Comparison of ENCODE assay signal across 8 cellular contexts in the genomic region with DNA sequence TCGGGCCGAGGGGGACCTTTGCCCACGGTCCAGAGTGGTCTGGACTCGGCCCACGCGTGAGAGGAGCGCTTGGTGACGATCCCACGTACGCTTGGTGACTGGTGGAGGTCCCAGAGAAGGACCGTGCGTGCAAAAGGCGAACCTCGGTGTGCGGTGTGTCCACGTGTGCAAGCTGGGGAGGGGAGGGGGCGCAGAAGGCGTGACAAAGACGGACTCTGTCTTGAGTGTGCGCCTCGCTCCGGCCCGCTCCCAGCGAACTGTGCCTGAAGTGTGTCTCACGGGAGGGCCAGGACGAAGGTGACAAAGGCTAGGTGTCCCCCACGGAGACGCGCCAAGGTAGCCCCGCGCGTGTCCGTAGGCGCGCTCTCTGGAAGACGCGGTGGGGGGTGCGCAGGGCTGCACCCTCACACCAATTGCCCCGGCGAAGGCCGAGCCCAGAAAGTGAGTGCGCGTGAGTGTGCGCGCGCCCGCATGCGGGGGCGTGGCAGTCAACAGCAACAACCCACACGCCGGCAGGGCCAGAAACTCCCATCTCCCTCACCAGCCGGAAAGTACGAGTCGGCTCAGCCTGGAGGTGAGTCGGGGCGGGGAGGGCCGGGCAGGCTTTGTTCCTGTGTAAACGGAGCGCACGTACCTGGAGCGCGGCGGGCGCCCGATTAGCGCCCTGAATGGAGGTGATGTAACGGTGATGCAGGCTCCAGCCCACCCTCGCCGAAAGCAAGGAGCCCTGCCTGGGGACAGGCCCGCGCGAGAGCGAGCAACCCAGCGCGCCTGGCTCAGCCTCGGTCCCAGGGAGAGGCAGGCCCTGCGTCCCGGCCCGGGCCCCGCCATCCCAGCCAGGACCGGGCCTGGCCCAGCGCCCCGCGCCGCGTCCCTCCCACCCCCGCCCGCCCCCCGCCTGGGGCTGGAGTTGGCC. TPM values are rescaled to one million over a fixed set of nuclear protein-coding genes. Genes with fewer than 3 reads are reported as not detected.
DNase-seq lines count a peak whose midpoint lies in the region; ATAC-seq, FAIRE-seq and TF ChIP-seq lines count a peak whose summit lies in the region.

A gene with protein sequence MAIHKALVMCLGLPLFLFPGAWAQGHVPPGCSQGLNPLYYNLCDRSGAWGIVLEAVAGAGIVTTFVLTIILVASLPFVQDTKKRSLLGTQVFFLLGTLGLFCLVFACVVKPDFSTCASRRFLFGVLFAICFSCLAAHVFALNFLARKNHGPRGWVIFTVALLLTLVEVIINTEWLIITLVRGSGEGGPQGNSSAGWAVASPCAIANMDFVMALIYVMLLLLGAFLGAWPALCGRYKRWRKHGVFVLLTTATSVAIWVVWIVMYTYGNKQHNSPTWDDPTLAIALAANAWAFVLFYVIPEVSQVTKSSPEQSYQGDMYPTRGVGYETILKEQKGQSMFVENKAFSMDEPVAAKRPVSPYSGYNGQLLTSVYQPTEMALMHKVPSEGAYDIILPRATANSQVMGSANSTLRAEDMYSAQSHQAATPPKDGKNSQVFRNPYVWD (plus strand): TSS at position 521 of the 916 bp plus-strand sequence. CDS start 7,689 bp downstream, outside the sequence.

- peak within 1 kb of the TSS; percentile 99 for H3K9ac ChIP-seq in HepG2 (ENCODE audit: insufficient read depth, low read depth, low read length)

- no peak for TF ChIP-seq EP300 in HepG2 (IDR thresholded peaks at IDR 0.05; ENCODE audit: low read depth in 2 of 2, low read length in 2 of 2)
- TF ChIP-seq EP300 in HepG2 (CRISPR knock-in tag; IDR thresholded peaks at IDR 0.05; ENCODE audit: borderline replicate concordance) = 0 out of 2 replicates have a peak, but pooled peaks have one; percentile 50

- POLR2A ChIA-PET in HepG2 (lab: Yijun Ruan, JAX) = interaction anchor here (1.2 to 5.6 kb wide), 8 partner anchors 11 to 442 kb away, joined by 4 to 159 read pairs (median 20); a partner anchor contains a TSS

- H3K4me1 ChIP-seq in HepG2 (ENCODE audit: insufficient read depth, low read length) = peaks cover 69% of the 10 kb centered on the region

- H3K9me3 ChIP-seq in MG63 (no peaks in the 10 kb centered on the region; the same call in 1 of the 2 replicates), HepG2 (ENCODE audit: low read length) (no peaks in the 10 kb centered on the region)

- peak within 1 kb of the TSS; percentile 100 for H3K4me2 ChIP-seq in HepG2 (ENCODE audit: low read depth, low read length)

- H2AFZ ChIP-seq in HepG2 (ENCODE audit: low read length) = no peak within 1 kb of the TSS

- intact Hi-C loops in HepG2 (cut with micrococcal nuclease; ENCODE audit: unreplicated experiment) = no loop called here

- no peaks in the 10 kb centered on the region for H3K36me3 ChIP-seq in MG63
- H3K36me3 ChIP-seq in HepG2 (replicated peaks in 1 of 2; ENCODE audit: control insufficient read depth in 1 of 2, insufficient read depth in 2 of 2, low read length in 2 of 2) = no peaks in the 10 kb centered on the region; a peak in 1 of 5 replicates

- FAIRE-seq in HepG2 (lab: Jason Lieb, UNC) = no peak

- under 1% methylated on average over 33 of the region's 89 CpGs for WGBS in HepG2 (ENCODE audit: low lambda C conversion rate)

- peak; percentile 92 for DNase-seq in Daoy (ENCODE audit: low read depth)
- peak; percentile 75 for DNase-seq in MG63
- DNase-seq in cerebellum (ENCODE audit: low spot score) = peak; percentile 92
- peak; percentile 95 for DNase-seq in HepG2 (ENCODE audit: low spot score)
- peak; percentile 49 to 72 for DNase-seq in stimulated activated CD4-positive, alpha-beta T cell treated with anti-CD3 and anti-CD28 coated beads, Interleukin-4, amount 100 ng/mL, for 4 hours

- CTCF ChIA-PET in HepG2 (lab: Yijun Ruan, JAX; ENCODE audit: low intra/inter-chr PET ratio, low total read pairs) = no interaction called here

- H3K79me2 ChIP-seq in HepG2 (ENCODE audit: insufficient read depth, low read length) = peaks cover 57% of the 10 kb centered on the region

- TF ChIP-seq POLR2A in HepG2 (IDR thresholded peaks at IDR 0.05; ENCODE audit: insufficient read depth in 1 of 2, low read depth in 2 of 2, low read length in 2 of 2) = peak; percentile 86 to 88

- H4K20me1 ChIP-seq in HepG2 (ENCODE audit: insufficient read depth, low read length) = peaks cover 33% of the 10 kb centered on the region

- BruUV-seq in HepG2 (replicated peaks; lab: Mats Ljungman, UMichigan) = TSS peak; percentile 60

- no peaks in the 10 kb centered on the region; the same call in 1 of the 2 replicates for H3K27me3 ChIP-seq in MG63
- no peaks in the 10 kb centered on the region; a peak in 1 of 5 replicates for H3K27me3 ChIP-seq in HepG2 (ENCODE audit: control insufficient read depth in 1 of 2, insufficient read depth in 2 of 2, low read length in 2 of 2)

- H3K27ac ChIP-seq in VCaP (peak within 1 kb of the TSS; percentile 71), HepG2 (ENCODE audit: extremely low read length, insufficient read depth, low read length) (peak within 1 kb of the TSS; percentile 98)

- TF ChIP-seq CTCF in VCaP (conservative IDR thresholded peaks at IDR 0.05) = no peak
- TF ChIP-seq CTCF in HepG2 (CRISPR knock-in tag; IDR thresholded peaks at IDR 0.05) = peak; percentile 41; the same call in 1 of the 2 replicates

- H3K4me3 ChIP-seq in MG63 = peak within 1 kb of the TSS; percentile 40
- H3K4me3 ChIP-seq in HepG2 (replicated peaks in 1 of 3; ENCODE audit: insufficient read depth in 1 of 3, low read depth in 2 of 3, low read length in 3 of 3) = peak within 1 kb of the TSS; percentile 82 to 94 (median 89)

- ATAC-seq in HepG2 = peak; percentile 64
- ATAC-seq in GM21786 (IDR thresholded peaks at IDR 0.05; ENCODE audit: unreplicated experiment) = no peak
- ATAC-seq in HG03045 (IDR thresholded peaks at IDR 0.05; ENCODE audit: unreplicated experiment) = no peak

- peak; percentile 67 for TF ChIP-seq RAD21 in HepG2 (CRISPR knock-in tag; IDR thresholded peaks at IDR 0.05)

- in situ Hi-C loops in HepG2 (cut with HindIII; ENCODE audit: extremely low pct_ligation_motif_present, low pct_unique_long_range_greater_than_20kb) = loop anchor here (10.0 to 25.0 kb wide), 3 partner anchors 323 to 1145 kb away; no protein-coding TSS in a partner anchor

TF ChIP-seq in HepG2, 621 proteins besides CTCF, POLR2A, EP300 and RAD21 (continues in another document):
- TF ChIP-seq GFI1 (CRISPR knock-in tag; IDR thresholded peaks at IDR 0.05; ENCODE audit: borderline replicate concordance) = peak; percentile 68; the same call in 1 of the 2 replicates
- TF ChIP-seq ZNF10 (CRISPR knock-in tag; IDR thresholded peaks at IDR 0.05; ENCODE audit: borderline replicate concordance, low read depth) = no peak
- TF ChIP-seq SP2 (CRISPR knock-in tag; IDR thresholded peaks at IDR 0.05) = 0 out of 2 replicates have a peak, but pooled peaks have one; percentile 6
- no peak for TF ChIP-seq ZNF3 (CRISPR knock-in tag; IDR thresholded peaks at IDR 0.05)
- no peak; the same call in 1 of the 2 replicates for TF ChIP-seq RBAK (CRISPR knock-in tag; IDR thresholded peaks at IDR 0.05)
- no peak for TF ChIP-seq ZNF282 (IDR thresholded peaks at IDR 0.05; ENCODE audit: partially characterized antibody)
- no peak for TF ChIP-seq MBD4 (IDR thresholded peaks at IDR 0.05; ENCODE audit: borderline replicate concordance, low read length)
- peak; percentile 70; the same call in 1 of the 2 replicates for TF ChIP-seq ZFP41 (CRISPR knock-in tag; IDR thresholded peaks at IDR 0.05; ENCODE audit: borderline replicate concordance)
- TF ChIP-seq, protein P1, sequence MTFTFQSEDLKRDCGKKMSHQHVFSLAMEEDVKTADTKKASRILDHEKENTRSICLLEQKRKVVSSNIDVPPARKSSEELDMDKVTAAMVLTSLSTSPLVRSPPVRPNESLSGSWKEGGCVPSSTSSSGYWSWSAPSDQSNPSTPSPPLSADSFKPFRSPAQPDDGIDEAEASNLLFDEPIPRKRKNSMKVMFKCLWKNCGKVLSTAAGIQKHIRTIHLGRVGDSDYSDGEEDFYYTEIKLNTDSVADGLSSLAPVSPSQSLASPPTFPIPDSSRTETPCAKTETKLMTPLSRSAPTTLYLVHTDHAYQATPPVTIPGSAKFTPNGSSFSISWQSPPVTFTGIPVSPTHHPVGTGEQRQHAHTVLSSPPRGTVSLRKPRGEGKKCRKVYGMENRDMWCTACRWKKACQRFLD (CRISPR knock-in tag; IDR thresholded peaks at IDR 0.05; ENCODE audit: borderline replicate concordance) = 0 out of 2 replicates have a peak, but pooled peaks have one; percentile 41

RNA-seq across cellular contexts. Expression of the gene that starts here (rescaled TPM):
- total RNA-seq in Daoy (2014; rRNA removed; shearing (Covaris generic)) = 39.3 and 53.5 TPM in 2 replicates
- 10.4 and 18.5 TPM in 2 replicates for total RNA-seq in MG63 (2014; rRNA removed; shearing (Covaris generic); ENCODE audit: low replicate concordance)
- 6.4 TPM for total RNA-seq in cerebellum
- total RNA-seq in HepG2 (2016; rRNA removed; fragmentation: Illumina TruSeq; extraction: Trizol) = 44.8 and 85.6 TPM in 2 replicates
- 30.8 and 32.3 TPM in 2 replicates for total RNA-seq in HepG2 (2016; cell fraction: cytosol; rRNA removed; fragmentation: Illumina TruSeq; extraction: Trizol; ENCODE audit: low read depth)
- total RNA-seq in HepG2 (2016; cell fraction: insoluble cytoplasmic fraction; rRNA removed; fragmentation: Illumina TruSeq; extraction: Trizol) = 41.2 and 86.3 TPM in 2 replicates
- 50.5 and 55.5 TPM in 2 replicates for total RNA-seq in HepG2 (2016; cell fraction: membrane; rRNA removed; fragmentation: Illumina TruSeq; extraction: Trizol)
- total RNA-seq in HepG2 (2016; cell fraction: nucleus; rRNA removed; fragmentation: Illumina TruSeq; extraction: Trizol) = 73.7 and 80.6 TPM in 2 replicates
- polyA plus RNA-seq in HepG2 (2011; rRNA removed) = 300 and 407 TPM in 2 replicates
- 276 and 424 TPM in 2 replicates for polyA plus RNA-seq in HepG2 (2011; cell fraction: cytosol; rRNA removed)
- 354 and 357 TPM in 2 replicates for polyA plus RNA-seq in HepG2 (2011; cell fraction: nucleus; rRNA removed)
- 111 and 131 TPM in 2 replicates for polyA plus RNA-seq in HepG2 (2012)
- 29.5 and 34.4 TPM in 2 replicates for polyA plus RNA-seq in HepG2 (2016; cell fraction: cytosol; fragmentation: Illumina TruSeq; extraction: Trizol; ENCODE audit: low read depth)
- 42.9 and 43.8 TPM in 2 replicates for polyA plus RNA-seq in HepG2 (2016; cell fraction: insoluble cytoplasmic fraction; fragmentation: Illumina TruSeq; extraction: Trizol; ENCODE audit: low read depth)
- polyA plus RNA-seq in HepG2 (2016; cell fraction: membrane; fragmentation: Illumina TruSeq; extraction: Trizol; ENCODE audit: low read depth) = 36.0 and 48.1 TPM in 2 replicates
- polyA plus RNA-seq in HepG2 (2016; cell fraction: nucleus; fragmentation: Illumina TruSeq; extraction: Trizol; ENCODE audit: insufficient read depth, low read depth) = 131 and 142 TPM in 2 replicates
- 39.8 and 712 TPM in 2 replicates for polyA minus RNA-seq in HepG2 (2011; rRNA and poly(A)+ RNA removed; ENCODE audit: low replicate concordance)
- 209 and 211 TPM in 2 replicates for polyA minus RNA-seq in HepG2 (2011; cell fraction: cytosol; rRNA and poly(A)+ RNA removed)
- 108 and 116 TPM in 2 replicates for polyA minus RNA-seq in HepG2 (2011; cell fraction: nucleus; rRNA and poly(A)+ RNA removed)
